Comparison of ENCODE assay signal across 18 cellular contexts in the genomic region with DNA sequence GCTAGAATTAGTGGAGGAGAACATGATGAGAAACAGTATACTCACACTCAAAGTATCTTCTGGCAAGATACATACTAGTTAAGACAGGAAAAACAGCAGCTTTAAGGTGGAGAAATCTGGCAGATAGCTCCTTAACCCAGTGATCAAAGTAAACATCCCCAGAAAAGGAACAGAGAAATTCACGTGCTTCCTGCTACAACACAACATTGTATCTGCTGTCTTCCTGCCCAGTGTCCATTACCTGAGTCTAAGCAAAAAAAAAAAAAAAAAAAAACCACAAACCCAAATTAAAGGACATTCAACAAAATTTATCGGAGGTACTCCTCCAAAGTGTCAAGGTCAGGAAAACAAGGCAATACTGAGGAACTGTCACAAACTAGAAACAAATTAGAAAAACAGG. TPM values are rescaled to one million over a fixed set of nuclear protein-coding genes. Genes with fewer than 3 reads are reported as not detected.
DNase-seq lines count a peak whose midpoint lies in the region; ATAC-seq and TF ChIP-seq lines count a peak whose summit lies in the region.
"Had no signal": no experiment of that assay in that cellular context is flagged by ENCODE, and none has a peak within 500 bp of the region (broad histone marks: within the 10 kb centered on the region; RNA-seq: fewer than 3 reads in every experiment).

No MANE protein-coding gene starts in this region.

- H3K9me3 ChIP-seq in BLaER1 = peaks cover 4% of the 10 kb centered on the region; the same call in 1 of the 2 replicates
- no peaks in the 10 kb centered on the region for H3K9me3 ChIP-seq in sigmoid colon
- H3K9me3 ChIP-seq: A549 had no signal

- no peak for TF ChIP-seq POLR2A in sigmoid colon (IDR thresholded peaks at IDR 0.05)

- H3K4me3 ChIP-seq in BLaER1 (no peak overlapping the region), sigmoid colon (no peak overlapping the region)
- H3K4me3 ChIP-seq: A549, GM12878, GM23338 had no signal

- WGBS in sigmoid colon, 2 donors = 53 to 57% methylated on average over 2 of the region's 2 CpGs

- intact Hi-C loops in sigmoid colon (cut with DNase I) = no loop called here
- intact Hi-C loops in posterior vena cava (cut with DNase I) = no loop called here

- H3K9ac ChIP-seq in BLaER1 = no peak overlapping the region

- DNase-seq in RPMI8226 (peak; percentile 47), sigmoid colon (no peak), NCI-H2227 (lab: John Stamatoyannopoulos, UW; ENCODE audit: unreplicated experiment) (no peak), posterior vena cava (ENCODE audit: low spot score) (no peak)
- DNase-seq in stimulated activated CD4-positive, alpha-beta T cell treated with anti-CD3 and anti-CD28 coated beads, Interleukin-4, amount 100 ng/mL, for 24 hours = no peak
- DNase-seq: AML-193; Calu3; CD8-positive, alpha-beta T cell; DMS79 treated with DMSO at 0.1 percent for 48 hours; GF-D8; HCEC 1CT had no signal

- TF ChIP-seq EP300 in sigmoid colon (IDR thresholded peaks at IDR 0.05) = no peak

- peak overlapping the region; percentile 62 for H3K4me2 ChIP-seq in BLaER1
- H3K4me2 ChIP-seq: A549, GM23338 had no signal

- no peaks in the 10 kb centered on the region for H3K36me3 ChIP-seq in BLaER1
- H3K36me3 ChIP-seq in sigmoid colon = no peaks in the 10 kb centered on the region

- H3K4me1 ChIP-seq in BLaER1 (peaks cover 54% of the 10 kb centered on the region), sigmoid colon (peaks cover 0 to 91% (median 54%) of the 10 kb centered on the region in 4 donors)
- H3K4me1 ChIP-seq: A549 had no signal

- H4K20me1 ChIP-seq in BLaER1 = no peaks in the 10 kb centered on the region

- no peak overlapping the region for H3K27ac ChIP-seq in BLaER1
- peak overlapping the region in 3 of 4 donors; percentile 1 to 61 (median 59) for H3K27ac ChIP-seq in sigmoid colon
- H3K27ac ChIP-seq: 22Rv1, A549 had no signal

- no peak for TF ChIP-seq CTCF in sigmoid colon (IDR thresholded peaks at IDR 0.05)

- peak; percentile 9 for ATAC-seq in esophagus mucosa
- ATAC-seq: A549; CD8-positive, alpha-beta T cell; GM12878; GM23338 had no signal

- H3K27me3 ChIP-seq in BLaER1 (no peaks in the 10 kb centered on the region), sigmoid colon (no peaks in the 10 kb centered on the region)

RNA-seq across cellular contexts. Expression of a gene that starts 38.3 kb away (rescaled TPM):
- total RNA-seq in esophagus mucosa (2.5 TPM), sigmoid colon (10 to 100 TPM; 51.4 to 81.7 (median 59.8) TPM), posterior vena cava (10 to 100 TPM; 24.7 to 28.4 TPM)
- 1 to 10 TPM in 2 of 3 donors, under 1 TPM in 1; 0.46 to 7.6 (median 1.2) TPM for polyA plus RNA-seq in sigmoid colon
- total RNA-seq: Calu3, HT-29 had no signal
